In the genomic region with DNA sequence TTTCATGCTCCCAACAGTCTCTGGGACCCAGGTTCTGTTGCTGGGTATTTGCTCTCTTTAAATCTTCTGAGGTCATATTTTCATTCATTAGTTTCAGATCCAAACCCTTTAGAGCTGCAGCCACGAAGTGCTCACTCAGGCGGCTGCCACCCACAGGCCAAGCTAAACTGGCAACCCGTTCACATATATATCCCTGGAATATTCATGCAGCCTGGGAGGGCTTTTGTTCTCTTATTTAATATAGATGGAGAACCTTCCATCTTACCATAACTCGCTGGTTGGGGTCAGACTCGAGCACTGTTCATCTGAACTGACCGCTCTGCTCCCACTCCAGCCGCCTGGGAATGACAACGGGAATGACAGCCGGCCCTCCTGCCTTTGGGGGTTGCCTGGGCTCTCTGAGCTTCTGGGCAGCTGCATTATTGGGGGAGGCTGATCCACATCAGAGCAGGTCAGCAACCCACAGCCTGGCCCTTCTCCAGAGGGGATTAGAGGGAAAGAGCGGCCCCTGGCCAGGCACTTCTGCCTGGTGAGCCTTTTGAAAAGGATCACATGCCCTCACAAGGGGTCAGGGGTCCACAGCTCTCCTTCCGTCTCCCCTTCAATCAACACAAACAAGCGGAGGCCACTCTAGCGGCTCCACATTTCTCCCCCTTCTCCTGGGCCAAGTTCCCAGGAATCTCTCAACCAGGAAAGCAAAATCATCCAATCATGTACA, we compare ENCODE assay signal across 9 cellular contexts. TPM values are rescaled to one million over a fixed set of nuclear protein-coding genes. Genes with fewer than 3 reads are reported as not detected.
DNase-seq lines count a peak whose midpoint lies in the region; ATAC-seq, FAIRE-seq and TF ChIP-seq lines count a peak whose summit lies in the region.
"Had no signal": no experiment of that assay in that cellular context is flagged by ENCODE, and none has a peak within 500 bp of the region (broad histone marks: within the 10 kb centered on the region; RNA-seq: fewer than 3 reads in every experiment).

No MANE protein-coding gene starts in this region.

- H3K4me1 ChIP-seq in adipocyte (ENCODE audit: control insufficient read depth, insufficient read depth, low read length) (peaks cover 57% of the 10 kb centered on the region), HepG2 (ENCODE audit: insufficient read depth, low read length) (peaks cover 53% of the 10 kb centered on the region), suprapubic skin (peaks cover 63% of the 10 kb centered on the region)

- H3K27ac ChIP-seq in HepG2 (ENCODE audit: extremely low read length, insufficient read depth, low read length) (peak overlapping the region; percentile 73), suprapubic skin (peak overlapping the region; percentile 79)

- H3K79me2 ChIP-seq in HepG2 (ENCODE audit: insufficient read depth, low read length): peaks cover 18% of the 10 kb centered on the region

- in situ Hi-C loops in HepG2 (cut with HindIII; ENCODE audit: extremely low pct_ligation_motif_present, low pct_unique_long_range_greater_than_20kb): loop anchor here (5.0 kb wide), 1 partner anchor 91 kb away; no protein-coding TSS in a partner anchor

- DNase-seq in NCI-H2107 treated with DMSO at 0.1 percent for 48 hours (lab: John Stamatoyannopoulos, UW; ENCODE audit: unreplicated experiment) (peak; percentile 32), NCI-H2107 (lab: John Stamatoyannopoulos, UW) (no peak), adipocyte (ENCODE audit: low read depth) (peak; percentile 53), HepG2 (ENCODE audit: low spot score) (peak; percentile 61), suprapubic skin (ENCODE audit: low spot score in 2 of 2) (no peak)

- H3K9me3 ChIP-seq in adipocyte (ENCODE audit: control insufficient read depth, low read length) (no peaks in the 10 kb centered on the region), HepG2 (ENCODE audit: low read length) (no peaks in the 10 kb centered on the region), suprapubic skin (no peaks in the 10 kb centered on the region)

- ATAC-seq in HepG2: peak; percentile 58
- no peak for ATAC-seq in HG03135 (IDR thresholded peaks at IDR 0.05; ENCODE audit: unreplicated experiment)
- ATAC-seq in GM18505 (IDR thresholded peaks at IDR 0.05; ENCODE audit: unreplicated experiment): no peak
- ATAC-seq in HG03342 (IDR thresholded peaks at IDR 0.05; ENCODE audit: unreplicated experiment): no peak

- 16% methylated on average over 8 of the region's 13 CpGs for WGBS in HepG2 (ENCODE audit: low lambda C conversion rate)
- WGBS in suprapubic skin: 53% methylated on average over 9 of the region's 13 CpGs

- CTCF ChIA-PET in HepG2 (lab: Yijun Ruan, JAX; ENCODE audit: low intra/inter-chr PET ratio, low total read pairs): interaction anchor here (2.1 kb wide), 1 partner anchor 92 kb away, joined by 18 read pairs; no protein-coding TSS in a partner anchor

- H3K4me2 ChIP-seq in HepG2 (ENCODE audit: low read depth, low read length): peak overlapping the region; percentile 81

- H3K4me3 ChIP-seq in adipocyte (ENCODE audit: low read length) (peak overlapping the region; percentile 77), HepG2 (replicated peaks in 1 of 3; ENCODE audit: insufficient read depth in 1 of 3, low read depth in 2 of 3, low read length in 3 of 3) (peak overlapping the region in 2 of 3 experiments; percentile 22 to 53; a peak in 3 of 6 replicates), suprapubic skin (peak overlapping the region; percentile 5)

- H3K36me3 ChIP-seq in adipocyte (ENCODE audit: control insufficient read depth, insufficient read depth, low read length, severe bottlenecking): peaks cover 10% of the 10 kb centered on the region
- H3K36me3 ChIP-seq in HepG2 (replicated peaks in 1 of 2; ENCODE audit: control insufficient read depth in 1 of 2, insufficient read depth in 2 of 2, low read length in 2 of 2): no peaks in the 10 kb centered on the region
- no peaks in the 10 kb centered on the region for H3K36me3 ChIP-seq in suprapubic skin

- POLR2A ChIA-PET in HepG2 (lab: Yijun Ruan, JAX): interaction anchor here (1.6 kb wide), 1 partner anchor 68 kb away, joined by 3 read pairs; no protein-coding TSS in a partner anchor

- peak; percentile 48 for FAIRE-seq in HepG2 (lab: Jason Lieb, UNC)
- FAIRE-seq: A204.1 had no signal

- no peak for TF ChIP-seq RAD21 in HepG2 (CRISPR knock-in tag; IDR thresholded peaks at IDR 0.05)

- BruUV-seq in HepG2 (replicated peaks; lab: Mats Ljungman, UMichigan): no TSS peak

- no peak for TF ChIP-seq EP300 in HepG2 (IDR thresholded peaks at IDR 0.05; ENCODE audit: low read depth in 2 of 2, low read length in 2 of 2)
- no peak for TF ChIP-seq EP300 in HepG2 (CRISPR knock-in tag; IDR thresholded peaks at IDR 0.05; ENCODE audit: borderline replicate concordance)
- no peak for TF ChIP-seq EP300 in suprapubic skin (IDR thresholded peaks at IDR 0.05)

- no peak overlapping the region for H2AFZ ChIP-seq in HepG2 (ENCODE audit: low read length)

- H3K27me3 ChIP-seq in adipocyte (replicated peaks; ENCODE audit: control insufficient read depth, insufficient read depth, low read length) (no peaks in the 10 kb centered on the region), HepG2 (ENCODE audit: control insufficient read depth in 1 of 2, insufficient read depth in 2 of 2, low read length in 2 of 2) (no peaks in the 10 kb centered on the region), suprapubic skin (no peaks in the 10 kb centered on the region)

- no peak for TF ChIP-seq POLR2A in HepG2 (IDR thresholded peaks at IDR 0.05; ENCODE audit: insufficient read depth in 1 of 2, low read depth in 2 of 2, low read length in 2 of 2)
- no peak for TF ChIP-seq POLR2A in suprapubic skin (IDR thresholded peaks at IDR 0.05)
- no peak for TF ChIP-seq POLR2A in GM18505 (IDR thresholded peaks at IDR 0.05; ENCODE audit: borderline replicate concordance, extremely low read depth, insufficient read depth, insufficient read length)

- peak overlapping the region; percentile 82 for H3K9ac ChIP-seq in adipocyte (ENCODE audit: low read length)
- H3K9ac ChIP-seq in HepG2 (ENCODE audit: insufficient read depth, low read depth, low read length): peak overlapping the region; percentile 46; the same call in 1 of the 2 replicates

- TF ChIP-seq CTCF in HepG2 (CRISPR knock-in tag; IDR thresholded peaks at IDR 0.05): peak; percentile 46
- TF ChIP-seq CTCF in suprapubic skin (IDR thresholded peaks at IDR 0.05): no peak

- H4K20me1 ChIP-seq in HepG2 (ENCODE audit: insufficient read depth, low read length): peaks cover 2% of the 10 kb centered on the region; the same call in 1 of the 2 replicates

- intact Hi-C loops in HepG2 (cut with micrococcal nuclease; ENCODE audit: unreplicated experiment): loop anchor here (5.0 to 10.0 kb wide), 2 partner anchors 149 to 206 kb away; a partner anchor contains a TSS

RNA-seq across cellular contexts. Expression of a gene that starts 11.9 kb away (rescaled TPM):
- total RNA-seq in HepG2 (2016; rRNA removed; fragmentation: Illumina TruSeq; extraction: Trizol) (11.8 and 15.9 TPM in 2 replicates), suprapubic skin (10 to 100 TPM; 41.5 to 54.9 (median 46.0) TPM)
- total RNA-seq in HepG2 (2016; cell fraction: cytosol; rRNA removed; fragmentation: Illumina TruSeq; extraction: Trizol; ENCODE audit: low read depth): 12.8 and 13.5 TPM in 2 replicates
- total RNA-seq in HepG2 (2016; cell fraction: insoluble cytoplasmic fraction; rRNA removed; fragmentation: Illumina TruSeq; extraction: Trizol): 10.2 and 15.3 TPM in 2 replicates
- 32.8 and 33.3 TPM in 2 replicates for total RNA-seq in HepG2 (2016; cell fraction: membrane; rRNA removed; fragmentation: Illumina TruSeq; extraction: Trizol)
- 12.9 and 16.5 TPM in 2 replicates for total RNA-seq in HepG2 (2016; cell fraction: nucleus; rRNA removed; fragmentation: Illumina TruSeq; extraction: Trizol)
- 16.0 and 16.4 TPM in 2 replicates for polyA plus RNA-seq in HepG2 (2011; rRNA removed)
- 13.7 and 14.0 TPM in 2 replicates for polyA plus RNA-seq in HepG2 (2011; cell fraction: cytosol; rRNA removed)
- polyA plus RNA-seq in HepG2 (2011; cell fraction: nucleus; rRNA removed): 33.2 and 36.0 TPM in 2 replicates
- 18.5 and 26.5 TPM in 2 replicates for polyA plus RNA-seq in HepG2 (2012)
- polyA plus RNA-seq in HepG2 (2016; cell fraction: cytosol; fragmentation: Illumina TruSeq; extraction: Trizol; ENCODE audit: low read depth): 13.7 and 14.5 TPM in 2 replicates
- polyA plus RNA-seq in HepG2 (2016; cell fraction: insoluble cytoplasmic fraction; fragmentation: Illumina TruSeq; extraction: Trizol; ENCODE audit: low read depth): 14.5 and 19.7 TPM in 2 replicates
- 34.1 and 39.3 TPM in 2 replicates for polyA plus RNA-seq in HepG2 (2016; cell fraction: membrane; fragmentation: Illumina TruSeq; extraction: Trizol; ENCODE audit: low read depth)
- polyA plus RNA-seq in HepG2 (2016; cell fraction: nucleus; fragmentation: Illumina TruSeq; extraction: Trizol; ENCODE audit: insufficient read depth, low read depth): 38.4 and 41.0 TPM in 2 replicates
- 21.0 and 37.7 TPM in 2 replicates for polyA minus RNA-seq in HepG2 (2011; rRNA and poly(A)+ RNA removed; ENCODE audit: low replicate concordance)
- 18.8 and 20.9 TPM in 2 replicates for polyA minus RNA-seq in HepG2 (2011; cell fraction: cytosol; rRNA and poly(A)+ RNA removed)
- 8.7 and 10.9 TPM in 2 replicates for polyA minus RNA-seq in HepG2 (2011; cell fraction: nucleus; rRNA and poly(A)+ RNA removed)

RNA-seq across cellular contexts. Expression of a gene that starts 56.3 kb away (rescaled TPM):
- total RNA-seq in HepG2 (2016; rRNA removed; fragmentation: Illumina TruSeq; extraction: Trizol): 19.8 and 34.7 TPM in 2 replicates
- 34.0 and 36.2 TPM in 2 replicates for total RNA-seq in HepG2 (2016; cell fraction: cytosol; rRNA removed; fragmentation: Illumina TruSeq; extraction: Trizol; ENCODE audit: low read depth)
- 18.0 and 33.5 TPM in 2 replicates for total RNA-seq in HepG2 (2016; cell fraction: insoluble cytoplasmic fraction; rRNA removed; fragmentation: Illumina TruSeq; extraction: Trizol)
- 53.9 and 59.1 TPM in 2 replicates for total RNA-seq in HepG2 (2016; cell fraction: membrane; rRNA removed; fragmentation: Illumina TruSeq; extraction: Trizol)
- total RNA-seq in HepG2 (2016; cell fraction: nucleus; rRNA removed; fragmentation: Illumina TruSeq; extraction: Trizol): 30.6 and 34.3 TPM in 2 replicates
- 129 and 152 TPM in 2 replicates for polyA plus RNA-seq in HepG2 (2011; rRNA removed)
- polyA plus RNA-seq in HepG2 (2011; cell fraction: cytosol; rRNA removed): 93.4 and 108 TPM in 2 replicates
- 285 and 291 TPM in 2 replicates for polyA plus RNA-seq in HepG2 (2011; cell fraction: nucleus; rRNA removed)
- 60.9 and 83.8 TPM in 2 replicates for polyA plus RNA-seq in HepG2 (2012)
- 40.2 and 42.9 TPM in 2 replicates for polyA plus RNA-seq in HepG2 (2016; cell fraction: cytosol; fragmentation: Illumina TruSeq; extraction: Trizol; ENCODE audit: low read depth)
- 27.5 and 37.1 TPM in 2 replicates for polyA plus RNA-seq in HepG2 (2016; cell fraction: insoluble cytoplasmic fraction; fragmentation: Illumina TruSeq; extraction: Trizol; ENCODE audit: low read depth)
- 58.9 and 59.0 TPM in 2 replicates for polyA plus RNA-seq in HepG2 (2016; cell fraction: membrane; fragmentation: Illumina TruSeq; extraction: Trizol; ENCODE audit: low read depth)
- 67.4 and 77.3 TPM in 2 replicates for polyA plus RNA-seq in HepG2 (2016; cell fraction: nucleus; fragmentation: Illumina TruSeq; extraction: Trizol; ENCODE audit: insufficient read depth, low read depth)
- 116 and 242 TPM in 2 replicates for polyA minus RNA-seq in HepG2 (2011; rRNA and poly(A)+ RNA removed; ENCODE audit: low replicate concordance)
- polyA minus RNA-seq in HepG2 (2011; cell fraction: cytosol; rRNA and poly(A)+ RNA removed): 54.0 and 54.3 TPM in 2 replicates
- 69.5 and 90.5 TPM in 2 replicates for polyA minus RNA-seq in HepG2 (2011; cell fraction: nucleus; rRNA and poly(A)+ RNA removed)
- 100 to 1,000 TPM; 112 to 246 (median 160) TPM for total RNA-seq in suprapubic skin

RNA-seq across cellular contexts. Expression of a gene that starts 59.1 kb away (rescaled TPM):
- total RNA-seq in HepG2 (2016; rRNA removed; fragmentation: Illumina TruSeq; extraction: Trizol): 3.1 and 5.4 TPM in 2 replicates
- 1.1 and 1.3 TPM in 2 replicates for total RNA-seq in HepG2 (2016; cell fraction: cytosol; rRNA removed; fragmentation: Illumina TruSeq; extraction: Trizol; ENCODE audit: low read depth)
- 3.7 and 5.5 TPM in 2 replicates for total RNA-seq in HepG2 (2016; cell fraction: insoluble cytoplasmic fraction; rRNA removed; fragmentation: Illumina TruSeq; extraction: Trizol)
- total RNA-seq in HepG2 (2016; cell fraction: membrane; rRNA removed; fragmentation: Illumina TruSeq; extraction: Trizol): 2.3 and 2.5 TPM in 2 replicates
- total RNA-seq in HepG2 (2016; cell fraction: nucleus; rRNA removed; fragmentation: Illumina TruSeq; extraction: Trizol): 4.4 and 6.4 TPM in 2 replicates
- polyA plus RNA-seq in HepG2 (2011; rRNA removed): 14.3 and 17.1 TPM in 2 replicates
- 15.6 and 18.3 TPM in 2 replicates for polyA plus RNA-seq in HepG2 (2011; cell fraction: cytosol; rRNA removed)
- 15.7 and 16.6 TPM in 2 replicates for polyA plus RNA-seq in HepG2 (2011; cell fraction: nucleus; rRNA removed)
- 12.4 and 26.2 TPM in 2 replicates for polyA plus RNA-seq in HepG2 (2012)
- polyA plus RNA-seq in HepG2 (2016; cell fraction: cytosol; fragmentation: Illumina TruSeq; extraction: Trizol; ENCODE audit: low read depth): 0.70 and 0.71 TPM in 2 replicates
- 3.5 and 3.7 TPM in 2 replicates for polyA plus RNA-seq in HepG2 (2016; cell fraction: insoluble cytoplasmic fraction; fragmentation: Illumina TruSeq; extraction: Trizol; ENCODE audit: low read depth)
- polyA plus RNA-seq in HepG2 (2016; cell fraction: membrane; fragmentation: Illumina TruSeq; extraction: Trizol; ENCODE audit: low read depth): 1.2 and 1.9 TPM in 2 replicates
- polyA plus RNA-seq in HepG2 (2016; cell fraction: nucleus; fragmentation: Illumina TruSeq; extraction: Trizol; ENCODE audit: insufficient read depth, low read depth): 7.1 and 7.9 TPM in 2 replicates
- 2.5 and 12.3 TPM in 2 replicates for polyA minus RNA-seq in HepG2 (2011; rRNA and poly(A)+ RNA removed; ENCODE audit: low replicate concordance)
- 11.3 and 12.8 TPM in 2 replicates for polyA minus RNA-seq in HepG2 (2011; cell fraction: cytosol; rRNA and poly(A)+ RNA removed)
- 7.3 and 8.1 TPM in 2 replicates for polyA minus RNA-seq in HepG2 (2011; cell fraction: nucleus; rRNA and poly(A)+ RNA removed)
- total RNA-seq in suprapubic skin: 10 to 100 TPM; 27.3 to 70.1 (median 52.8) TPM

Comparison
In these comparisons a context has a peak if more than half of its experiments do, and no peak if none do; other contexts are left out.
1. DNase-seq: peak in NCI-H2107 treated with DMSO at 0.1 percent for 48 hours (single experiment), adipocyte (single experiment) and HepG2 (single experiment); none in NCI-H2107 (single experiment) and suprapubic skin (0 of 2).
2. H3K4me3 ChIP-seq: peak in every context shown above with its lines; median percentile 77 in adipocyte; 38 in HepG2; 5 in suprapubic skin.